Comparison of ENCODE assay signal across 8 cellular contexts in genomic region chr6:42563697-42564495, GRCh38. TPM values are rescaled to one million over a fixed set of nuclear protein-coding genes. Genes with fewer than 3 reads are reported as not detected.
DNase-seq lines count a peak whose midpoint lies in the region; ATAC-seq lines count a peak whose summit lies in the region.

UBR2 (plus strand) TSS chr6:42564029; CDS start chr6:42564320, 291 bp downstream.

- H3K4me3 Mint-ChIP-seq in dendritic cell treated with granulocyte-macrophage colony-stimulating factor and Interleukin-4, amounts not matched to agents 40 ng/mL and 50 ng/mL, for 4 days, result peak within 1 kb of the TSS; percentile 83

- H3K27ac Mint-ChIP-seq in dendritic cell treated with granulocyte-macrophage colony-stimulating factor and Interleukin-4, amounts not matched to agents 40 ng/mL and 50 ng/mL, for 4 days, result peak within 1 kb of the TSS; percentile 96

- H3K4me1 Mint-ChIP-seq in dendritic cell treated with granulocyte-macrophage colony-stimulating factor and Interleukin-4, amounts not matched to agents 40 ng/mL and 50 ng/mL, for 4 days (ENCODE audit: low read depth), result peaks cover 27% of the 10 kb centered on the region

- DNase-seq in CD1c-positive myeloid dendritic cell (ENCODE audit: extremely low spot score) (peak; percentile 98), NCI-H748 treated with DMSO at 0.1 percent for 48 hours (lab: John Stamatoyannopoulos, UW) (peak; percentile 99), left lobe of liver (ENCODE audit: low spot score) (peak; percentile 98)
- DNase-seq in activated CD4-positive, alpha-beta T cell treated with anti-CD3 and anti-CD28 coated beads, Interleukin-2, amount 50 U/mL, for 24 hours (ENCODE audit: low read depth in 1 of 2, low spot score in 1 of 2), result peak; percentile 68 to 95
- peak; percentile 92 for DNase-seq in stimulated activated CD4-positive, alpha-beta T cell treated with anti-CD3 and anti-CD28 coated beads, Interleukin-2, amount 100 ng/mL, for 4 hours (ENCODE audit: low read depth)

- ATAC-seq in GM19372 (IDR thresholded peaks at IDR 0.05; ENCODE audit: low read depth, unreplicated experiment), result peak; percentile 95
- ATAC-seq in HG03558 (IDR thresholded peaks at IDR 0.05; ENCODE audit: extremely low read depth, unreplicated experiment), result peak; percentile 81
- ATAC-seq in left lobe of liver, result peak; percentile 93

- intact Hi-C loops in dendritic cell treated with granulocyte-macrophage colony-stimulating factor and Interleukin-4, amounts not matched to agents 40 ng/mL and 50 ng/mL, for 4 days (cut with micrococcal nuclease), result loop anchor here (2.0 to 5.0 kb wide), 2 partner anchors 347 to 777 kb away; partner anchors contain the start of genes MRPS10 and TOMM6

- H3K27me3 Mint-ChIP-seq in dendritic cell treated with granulocyte-macrophage colony-stimulating factor and Interleukin-4, amounts not matched to agents 40 ng/mL and 50 ng/mL, for 4 days, result no peaks in the 10 kb centered on the region

- peaks cover 34% of the 10 kb centered on the region for H3K36me3 Mint-ChIP-seq in dendritic cell treated with granulocyte-macrophage colony-stimulating factor and Interleukin-4, amounts not matched to agents 40 ng/mL and 50 ng/mL, for 4 days (ENCODE audit: low read depth)

- no peaks in the 10 kb centered on the region for H3K9me3 Mint-ChIP-seq in dendritic cell treated with granulocyte-macrophage colony-stimulating factor and Interleukin-4, amounts not matched to agents 40 ng/mL and 50 ng/mL, for 4 days

RNA-seq across cellular contexts. Expression of gene UBR2, which starts in this region (rescaled TPM):
- total RNA-seq in left lobe of liver, result 19.3 TPM

Comparison
In these comparisons a context has a peak if more than half of its experiments do, and no peak if none do; other contexts are left out.
1. Peak in every context shown above with its lines: DNase-seq and ATAC-seq.